Comparison of ENCODE assay signal across 15 cellular contexts in the genomic region with DNA sequence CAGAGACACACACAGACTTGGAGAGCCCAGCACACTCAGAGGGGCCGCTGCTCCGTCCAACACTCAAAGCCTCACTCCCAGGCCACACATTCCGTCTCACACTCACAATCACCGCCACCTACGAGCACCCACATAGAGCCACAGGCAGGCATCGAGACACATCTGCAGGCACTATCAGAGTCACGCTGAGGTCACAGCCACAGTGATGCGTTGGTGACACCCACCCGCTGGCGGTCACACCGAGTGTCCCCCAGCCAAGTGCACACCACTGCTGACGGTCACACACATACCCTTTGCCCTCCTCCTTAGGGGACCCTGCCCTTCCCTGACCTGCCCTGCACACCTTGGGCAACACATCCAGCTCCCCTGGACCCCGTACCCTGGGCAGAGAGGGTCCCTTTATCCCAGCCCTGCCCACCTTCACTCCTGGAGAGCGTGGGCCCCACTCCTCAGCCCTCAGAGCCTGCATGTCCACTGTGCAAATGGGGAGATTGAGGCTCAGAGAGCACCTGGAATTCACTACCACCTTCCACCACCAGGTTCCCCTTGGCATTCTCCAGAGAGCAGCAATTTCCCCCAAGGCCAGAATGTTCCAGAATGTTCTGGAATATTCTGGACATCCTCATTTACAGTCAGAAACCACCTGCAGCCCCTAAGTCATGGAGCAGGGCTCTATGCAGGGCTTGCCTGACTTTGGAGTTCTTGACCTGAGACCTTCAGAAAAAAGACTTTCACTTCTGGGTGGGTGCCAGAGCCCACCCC. TPM values are rescaled to one million over a fixed set of nuclear protein-coding genes. Genes with fewer than 3 reads are reported as not detected.
A peak's percentile ranks its signal among the peaks of the same experiment; 100 is the strongest.
DNase-seq lines count a peak whose midpoint lies in the region; ATAC-seq, FAIRE-seq and TF ChIP-seq lines count a peak whose summit lies in the region.
"Had no signal": no experiment of that assay in that cellular context is flagged by ENCODE, and none has a peak within 500 bp of the region (broad histone marks: within the 10 kb centered on the region; RNA-seq: fewer than 3 reads in every experiment).

No MANE protein-coding gene starts in this region.

- TF ChIP-seq CTCF in A549 (IDR thresholded peaks at IDR 0.05) (no peak), PC-3 (conservative IDR thresholded peaks at IDR 0.05; ENCODE audit: low read depth, low read length) (peak; percentile 36; the same call in 1 of the 2 replicates), foreskin keratinocyte (conservative IDR thresholded peaks at IDR 0.05) (peak; percentile 29)

- no peak for TF ChIP-seq POLR2A in A549 (IDR thresholded peaks at IDR 0.05; ENCODE audit: low read length)

- H3K36me3 ChIP-seq in PC-3 (ENCODE audit: low read depth, low read length) = no peaks in the 10 kb centered on the region
- H3K36me3 ChIP-seq: sigmoid colon had no signal

- no peak for DNase-seq in A549 (ENCODE audit: low read depth in 1 of 2, low spot score in 1 of 2)
- no peak for DNase-seq in PC-3
- no peak for DNase-seq in foreskin keratinocyte
- DNase-seq in activated naive CD4-positive, alpha-beta T cell (lab: John Stamatoyannopoulos, UW) = no peak
- DNase-seq: activated CD4-positive, CD25-positive, alpha-beta regulatory T cell treated with anti-CD3 and anti-CD28 coated beads, Interleukin-2, amount 50 U/mL, for 72 hours; activated T-cell treated with anti-CD3 and anti-CD28 coated beads, Interleukin-2, amount 50 U/mL, for 72 hours; mucosa of descending colon; sigmoid colon had no signal

- no peaks in the 10 kb centered on the region for H3K9me2 ChIP-seq in PC-3 (replicated peaks; ENCODE audit: low read length)

- no peaks in the 10 kb centered on the region for H3K79me2 ChIP-seq in PC-3 (ENCODE audit: low read length)

- CTCF ChIA-PET in A549 (lab: Yijun Ruan, JAX) (interaction anchor here (0.9 kb wide), 1 partner anchor 19 kb away, joined by 3 read pairs; no protein-coding TSS in a partner anchor), PC-3 (lab: Charles Lee) (no interaction called here)

- H2AFZ ChIP-seq in PC-3 (ENCODE audit: low read length) = no peak overlapping the region

- 79% methylated on average over 13 of the region's 14 CpGs for WGBS in A549 (ENCODE audit: missing lambda C conversion rate)

- H3F3A ChIP-seq in PC-3 (ENCODE audit: low read length, unreplicated experiment) = no peaks in the 10 kb centered on the region

- H4K20me1 ChIP-seq in PC-3 (ENCODE audit: low read length) = no peaks in the 10 kb centered on the region

- ATAC-seq in A549 = peak; percentile 45 to 47; a peak in 2 of 6 replicates
- ATAC-seq in PC-3 = no peak
- peak; percentile 8 for ATAC-seq in foreskin keratinocyte
- no peak for ATAC-seq in HG02642 (IDR thresholded peaks at IDR 0.05; ENCODE audit: poor library complexity, unreplicated experiment)
- ATAC-seq in HG02870 (IDR thresholded peaks at IDR 0.05; ENCODE audit: unreplicated experiment) = no peak
- ATAC-seq: activated T-cell treated with anti-CD3 and anti-CD28 coated beads, Interleukin-2, amount 50 U/mL, for 72 hours; mucosa of descending colon had no signal

- no peak for TF ChIP-seq RAD21 in A549 (conservative IDR thresholded peaks at IDR 0.05 in 1 of 2, IDR thresholded peaks at IDR 0.05 in 1 of 2)

- TF ChIP-seq EP300 in A549 (IDR thresholded peaks at IDR 0.05) = no peak

- H3K9me3 ChIP-seq in A549 (no peaks in the 10 kb centered on the region), PC-3 (ENCODE audit: low read length) (no peaks in the 10 kb centered on the region)
- H3K9me3 ChIP-seq: mucosa of descending colon, sigmoid colon had no signal

- BruUV-seq in PC-3 (replicated peaks; lab: Mats Ljungman, UMichigan) = no TSS peak

- no peak overlapping the region for H3K4me3 ChIP-seq in A549
- no peak overlapping the region for H3K4me3 ChIP-seq in PC-3 (ENCODE audit: low read length)
- H3K4me3 ChIP-seq: mucosa of descending colon, sigmoid colon had no signal

- intact Hi-C loops in PC-3 (cut with micrococcal nuclease) = no loop called here

- no peak for FAIRE-seq in A549 (lab: Jason Lieb, UNC)

- H3K9ac ChIP-seq in PC-3 (ENCODE audit: low read length) = no peak overlapping the region

- H3K27me3 ChIP-seq in PC-3 (ENCODE audit: low read length) (no peaks in the 10 kb centered on the region), foreskin keratinocyte (no peaks in the 10 kb centered on the region)
- H3K27me3 ChIP-seq: sigmoid colon had no signal

- POLR2A ChIA-PET in A549 (lab: Yijun Ruan, JAX) (interaction anchor here (1.7 kb wide), 1 partner anchor 37 kb away, joined by 5 read pairs; no protein-coding TSS in a partner anchor), PC-3 (lab: Charles Lee; ENCODE audit: unreplicated experiment) (no interaction called here)

- H3K4me1 ChIP-seq in A549 (0 out of 3 replicates have a peak, but pooled peaks cover 5% of the 10 kb centered on the region), PC-3 (ENCODE audit: insufficient read depth, low read length) (no peaks in the 10 kb centered on the region), foreskin keratinocyte (no peaks in the 10 kb centered on the region)
- H3K4me1 ChIP-seq: sigmoid colon had no signal

- no peak overlapping the region for H3K27ac ChIP-seq in A549
- no peak overlapping the region for H3K27ac ChIP-seq in PC-3 (ENCODE audit: low read length)
- no peak overlapping the region for H3K27ac ChIP-seq in foreskin keratinocyte
- H3K27ac ChIP-seq: sigmoid colon had no signal

- no peak overlapping the region for H3K4me2 ChIP-seq in A549
- H3K4me2 ChIP-seq in PC-3 (ENCODE audit: low read length) = no peak overlapping the region

TF ChIP-seq in A549, 52 proteins besides CTCF, POLR2A, EP300 and RAD21:
- no peak for TF ChIP-seq CHD2 (IDR thresholded peaks at IDR 0.05; ENCODE audit: low read length, partially characterized antibody)
- no peak for TF ChIP-seq MAZ (IDR thresholded peaks at IDR 0.05; ENCODE audit: borderline replicate concordance, low read depth, low read length)
- TF ChIP-seq SMC3 (IDR thresholded peaks at IDR 0.05) = no peak
- TF ChIP-seq ZSCAN20 (CRISPR knock-in tag; IDR thresholded peaks at IDR 0.05) = no peak
- TF ChIP-seq HOXB13 (CRISPR knock-in tag; IDR thresholded peaks at IDR 0.05; ENCODE audit: low read depth) = no peak
- TF ChIP-seq FOXS1 (CRISPR knock-in tag; IDR thresholded peaks at IDR 0.05) = no peak
- TF ChIP-seq HEYL (CRISPR knock-in tag; IDR thresholded peaks at IDR 0.05) = no peak
- TF ChIP-seq EHF (CRISPR knock-in tag; IDR thresholded peaks at IDR 0.05) = no peak
- no peak for TF ChIP-seq MYC (IDR thresholded peaks at IDR 0.05; ENCODE audit: borderline replicate concordance, low read length)
- no peak for TF ChIP-seq CEBPB (IDR thresholded peaks at IDR 0.05)
- TF ChIP-seq RARB (CRISPR knock-in tag; IDR thresholded peaks at IDR 0.05) = no peak
- TF ChIP-seq JUNB (IDR thresholded peaks at IDR 0.05) = no peak
- no peak for TF ChIP-seq KDM1A (IDR thresholded peaks at IDR 0.05; ENCODE audit: low read depth)

RNA-seq across cellular contexts. Expression of a gene that starts 5.4 kb away (rescaled TPM):
- polyA plus RNA-seq in A549 (2011; rRNA removed) (0.04 TPM in 1 of 2 replicates, not detected in the other), A549 (2017; fragmentation: RNase III; extraction: RNeasy Plus Mini Kit Qiagen cat#74134 plus additional on column Dnase treatment) (not detected in 3 replicates), foreskin keratinocyte (not detected in 2 replicates)
- polyA plus RNA-seq in A549 (2012; cell fraction: cytosol; rRNA removed) = 0.01 TPM in 1 of 2 replicates, not detected in the other
- 0.02 TPM in 1 of 2 replicates, not detected in the other for polyA plus RNA-seq in A549 (2012; cell fraction: nucleus; rRNA removed)
- polyA minus RNA-seq in A549 (2011; rRNA and poly(A)+ RNA removed) = 0.08 TPM in 1 of 2 replicates, not detected in the other
- total RNA-seq in PC-3 (2014; rRNA removed) (0.35 TPM in 1 of 2 replicates, not detected in the other), foreskin keratinocyte (not detected in 2 replicates)
- total RNA-seq: cardiac septum, Daoy, LHCN-M2, mucosa of descending colon, sigmoid colon, temporal lobe had no signal
- polyA plus RNA-seq: esophagus, sigmoid colon had no signal

RNA-seq across cellular contexts. Expression of a gene that starts 13.7 kb away (rescaled TPM):
- polyA plus RNA-seq in A549 (2011; rRNA removed) = 0.09 and 0.20 TPM in 2 replicates
- 0.03 and 0.04 TPM in 2 replicates for polyA plus RNA-seq in A549 (2012; cell fraction: cytosol; rRNA removed)
- polyA plus RNA-seq in A549 (2012; cell fraction: nucleus; rRNA removed) = 0.20 and 0.59 TPM in 2 replicates
- polyA plus RNA-seq in A549 (2017; fragmentation: RNase III; extraction: RNeasy Plus Mini Kit Qiagen cat#74134 plus additional on column Dnase treatment) = 0.09 TPM in 1 of 3 replicates, not detected in the others
- not detected in 2 replicates for polyA minus RNA-seq in A549 (2011; rRNA and poly(A)+ RNA removed)
- total RNA-seq in PC-3 (2014; rRNA removed) = 7.7 and 7.8 TPM in 2 replicates
- 1.5 and 2.2 TPM in 2 replicates for total RNA-seq in foreskin keratinocyte
- polyA plus RNA-seq in foreskin keratinocyte = 1.5 and 3.6 TPM in 2 replicates
- total RNA-seq: cardiac septum, Daoy, LHCN-M2 had no signal

RNA-seq across cellular contexts. Expression of a gene that starts 25.4 kb away (rescaled TPM):
- 0.12 TPM in 1 of 2 replicates, not detected in the other for polyA plus RNA-seq in A549 (2011; rRNA removed)
- 0.03 and 0.05 TPM in 2 replicates for polyA plus RNA-seq in A549 (2012; cell fraction: cytosol; rRNA removed)
- polyA plus RNA-seq in A549 (2012; cell fraction: nucleus; rRNA removed) = not detected in 2 replicates
- not detected in 3 replicates for polyA plus RNA-seq in A549 (2017; fragmentation: RNase III; extraction: RNeasy Plus Mini Kit Qiagen cat#74134 plus additional on column Dnase treatment)
- polyA minus RNA-seq in A549 (2011; rRNA and poly(A)+ RNA removed) = not detected in 2 replicates
- 0.69 TPM in 1 of 2 replicates, not detected in the other for total RNA-seq in PC-3 (2014; rRNA removed)
- not detected in 2 replicates for total RNA-seq in foreskin keratinocyte
- not detected in 2 replicates for polyA plus RNA-seq in foreskin keratinocyte
- total RNA-seq: cardiac septum, Daoy, LHCN-M2, sigmoid colon, temporal lobe had no signal

RNA-seq across cellular contexts. Expression of a gene that starts 38.7 kb away (rescaled TPM):
- polyA plus RNA-seq in A549 (2011; rRNA removed) (75.0 and 98.5 TPM in 2 replicates), A549 (2017; fragmentation: RNase III; extraction: RNeasy Plus Mini Kit Qiagen cat#74134 plus additional on column Dnase treatment) (170 to 173 TPM (median 171 TPM) in 3 replicates), foreskin keratinocyte (511 and 568 TPM in 2 replicates)
- 546 and 604 TPM in 2 replicates for polyA plus RNA-seq in A549 (2012; cell fraction: cytosol; rRNA removed)
- polyA plus RNA-seq in A549 (2012; cell fraction: nucleus; rRNA removed) = 406 and 515 TPM in 2 replicates
- polyA minus RNA-seq in A549 (2011; rRNA and poly(A)+ RNA removed) = 8.8 and 13.7 TPM in 2 replicates
- total RNA-seq in PC-3 (2014; rRNA removed) (556 and 669 TPM in 2 replicates), foreskin keratinocyte (283 and 287 TPM in 2 replicates)

RNA-seq across cellular contexts. Expression of a gene that starts 39.8 kb away (rescaled TPM):
- polyA plus RNA-seq in A549 (2011; rRNA removed) (1.1 and 1.5 TPM in 2 replicates), A549 (2017; fragmentation: RNase III; extraction: RNeasy Plus Mini Kit Qiagen cat#74134 plus additional on column Dnase treatment) (0.79 to 1.6 TPM (median 1.4 TPM) in 3 replicates), foreskin keratinocyte (0.89 and 1.2 TPM in 2 replicates)
- 0.73 and 1.0 TPM in 2 replicates for polyA plus RNA-seq in A549 (2012; cell fraction: cytosol; rRNA removed)
- 3.3 and 3.7 TPM in 2 replicates for polyA plus RNA-seq in A549 (2012; cell fraction: nucleus; rRNA removed)
- polyA minus RNA-seq in A549 (2011; rRNA and poly(A)+ RNA removed) = 1.1 and 1.2 TPM in 2 replicates
- total RNA-seq in PC-3 (2014; rRNA removed) (7.8 and 8.3 TPM in 2 replicates), foreskin keratinocyte (1.5 and 2.1 TPM in 2 replicates)

Comparison
In these comparisons a context has a peak if more than half of its experiments do, and no peak if none do; other contexts are left out.
1. ATAC-seq: peak in A549 (2 of 2) and foreskin keratinocyte (single experiment); none in PC-3 (single experiment), HG02642 (single experiment) and HG02870 (single experiment).